Comparison of ENCODE assay signal across 8 cellular contexts in genomic region chr18:62716679-62717058, GRCh38. TPM values are rescaled to one million over a fixed set of nuclear protein-coding genes. Genes with fewer than 3 reads are reported as not detected.
DNase-seq lines count a peak whose midpoint lies in the region; ATAC-seq and TF ChIP-seq lines count a peak whose summit lies in the region.

No MANE protein-coding gene starts in this region.

- intact Hi-C loops in testis (cut with DNase I; ENCODE audit: low total_unique reads), result loop anchor here (10.0 kb wide), 1 partner anchor 258 kb away; no protein-coding TSS in a partner anchor

- H3K4me1 Mint-ChIP-seq in endothelial cell (ENCODE audit: unreplicated experiment) (peaks cover 37% of the 10 kb centered on the region), mesothelial cell of epicardium (peaks cover 54% of the 10 kb centered on the region)

- H3K4me3 ChIP-seq in ACC112 (ENCODE audit: low read depth, low read length) (peak overlapping the region; percentile 84), testis (peak overlapping the region; percentile 67 to 81)

- TF ChIP-seq CTCF in endothelial cell (IDR thresholded peaks at IDR 0.05; ENCODE audit: unreplicated experiment) (no peak), mesothelial cell of epicardium (IDR thresholded peaks at IDR 0.05; ENCODE audit: unreplicated experiment) (no peak), testis (IDR thresholded peaks at IDR 0.05) (no peak)

- H3K27me3 ChIP-seq in ACC112 (ENCODE audit: insufficient read depth, low read length) (no peaks in the 10 kb centered on the region), testis (no peaks in the 10 kb centered on the region)

- H3K36me3 ChIP-seq in ACC112 (ENCODE audit: insufficient read depth, low read length) (no peaks in the 10 kb centered on the region), testis (ENCODE audit: low read depth, missing control alignments) (no peaks in the 10 kb centered on the region)

- no peak overlapping the region for H3K27ac ChIP-seq in ACC112 (ENCODE audit: low read depth, low read length)
- peak overlapping the region; percentile 22 to 99 for H3K27ac ChIP-seq in testis

- TF ChIP-seq POLR2A in testis (IDR thresholded peaks at IDR 0.05), result no peak

- H3K27ac Mint-ChIP-seq in endothelial cell (ENCODE audit: unreplicated experiment) (no peak overlapping the region), mesothelial cell of epicardium (no peak overlapping the region)

- H2AFZ ChIP-seq in ACC112 (ENCODE audit: low read length, unreplicated experiment), result no peak overlapping the region

- WGBS in testis, 2 donors, result 1% methylated on average over 35 to 40 of the region's 47 CpGs

- H3K36me3 Mint-ChIP-seq in endothelial cell (ENCODE audit: low read depth, unreplicated experiment) (peaks cover 14% of the 10 kb centered on the region), mesothelial cell of epicardium (no peaks in the 10 kb centered on the region)

- DNase-seq in LHCN-M2 (ENCODE audit: low read depth) (peak; percentile 31), endothelial cell (ENCODE audit: low spot score) (peak; percentile 69), mesothelial cell of epicardium (ENCODE audit: low spot score in 2 of 2, unreplicated experiment in 2 of 2) (peak; percentile 45 to 56), testis (peak; percentile 56)
- DNase-seq in activated CD4-positive, alpha-beta T cell treated with anti-CD3 and anti-CD28 coated beads, Interleukin-2, amount 50 U/mL, for 48 hours, result peak; percentile 36 to 40

- no peaks in the 10 kb centered on the region for H3K9me3 Mint-ChIP-seq in endothelial cell (ENCODE audit: unreplicated experiment)
- no peaks in the 10 kb centered on the region for H3K9me3 Mint-ChIP-seq in mesothelial cell of epicardium

- H3K27me3 Mint-ChIP-seq in endothelial cell (ENCODE audit: unreplicated experiment), result peaks cover 20% of the 10 kb centered on the region
- no peaks in the 10 kb centered on the region for H3K27me3 Mint-ChIP-seq in mesothelial cell of epicardium (ENCODE audit: low read depth)

- H3K79me2 ChIP-seq in ACC112 (ENCODE audit: control insufficient read depth, insufficient read depth, low read length, unreplicated experiment), result peaks cover 3% of the 10 kb centered on the region

- ATAC-seq in GM18498 (IDR thresholded peaks at IDR 0.05; ENCODE audit: unreplicated experiment) (peak; percentile 18), HG03469 (IDR thresholded peaks at IDR 0.05; ENCODE audit: unreplicated experiment) (no peak)

- H3K4me1 ChIP-seq in ACC112 (ENCODE audit: control insufficient read depth, insufficient read depth, low read length, unreplicated experiment) (peaks cover 21% of the 10 kb centered on the region), testis (no peaks in the 10 kb centered on the region)

- no peak overlapping the region for H3K4me3 Mint-ChIP-seq in endothelial cell (ENCODE audit: unreplicated experiment)
- H3K4me3 Mint-ChIP-seq in mesothelial cell of epicardium, result peak overlapping the region; percentile 75

- H3K9me3 ChIP-seq in testis, result no peaks in the 10 kb centered on the region

RNA-seq across cellular contexts. Expression of gene PHLPP1, which starts 1.3 kb away (rescaled TPM):
- 8.5 and 9.6 TPM in 2 replicates for total RNA-seq in LHCN-M2 (2014; rRNA removed)
- 2.9 TPM for polyA plus RNA-seq in LHCN-M2 (2012)
- total RNA-seq in endothelial cell (ENCODE audit: unreplicated experiment), result 47.3 TPM
- total RNA-seq in mesothelial cell of epicardium, result 20.4 to 21.2 TPM (median 21.2 TPM) in 3 replicates
- total RNA-seq in testis, result 10 to 100 TPM; 50.5 to 60.1 TPM
- polyA plus RNA-seq in testis (ENCODE audit: insufficient read depth, low read depth, low replicate concordance), result 31.5 TPM
